ENCODE assay signal across 24 cellular contexts in genomic region chr20:17077030-17077429, GRCh38.
"Had no signal": no experiment of that assay in that cellular context is flagged by ENCODE, and none has a peak within 500 bp of the region (broad histone marks: within the 10 kb centered on the region; RNA-seq: fewer than 3 reads in every experiment).

No MANE protein-coding gene starts in this region.

- H3K4me1 Mint-ChIP-seq: activated CD4-positive, alpha-beta memory T cell treated with anti-CD3 and anti-CD28 coated beads, Interleukin-2, amount 10 ng/mL, durations not matched to agents 7 days and 5 days; activated CD4-positive, alpha-beta T cell treated with anti-CD3 and anti-CD28 coated beads, Interleukin-2, amount 10 ng/mL, durations not matched to agents 7 days and 5 days; activated naive CD8-positive, alpha-beta T cell treated with anti-CD3 and anti-CD28 coated beads, Interleukin-2, amount 10 ng/mL, durations not matched to agents 7 days and 5 days had no signal

- H3K27ac Mint-ChIP-seq: activated CD4-positive, alpha-beta memory T cell treated with anti-CD3 and anti-CD28 coated beads, Interleukin-2, amount 10 ng/mL, durations not matched to agents 7 days and 5 days; activated CD4-positive, alpha-beta T cell treated with anti-CD3 and anti-CD28 coated beads, Interleukin-2, amount 10 ng/mL, durations not matched to agents 7 days and 5 days; activated naive CD8-positive, alpha-beta T cell treated with anti-CD3 and anti-CD28 coated beads, Interleukin-2, amount 10 ng/mL, durations not matched to agents 7 days and 5 days had no signal

- H3K27me3 Mint-ChIP-seq: activated CD4-positive, alpha-beta memory T cell treated with anti-CD3 and anti-CD28 coated beads, Interleukin-2, amount 10 ng/mL, durations not matched to agents 7 days and 5 days; activated CD4-positive, alpha-beta T cell treated with anti-CD3 and anti-CD28 coated beads, Interleukin-2, amount 10 ng/mL, durations not matched to agents 7 days and 5 days; activated naive CD8-positive, alpha-beta T cell treated with anti-CD3 and anti-CD28 coated beads, Interleukin-2, amount 10 ng/mL, durations not matched to agents 7 days and 5 days had no signal

- DNase-seq: activated CD4-positive, alpha-beta memory T cell treated with anti-CD3 and anti-CD28 coated beads, Interleukin-2, amount 10 ng/mL, durations not matched to agents 7 days and 5 days; activated CD4-positive, alpha-beta T cell treated with anti-CD3 and anti-CD28 coated beads, Interleukin-2, amount 10 ng/mL, durations not matched to agents 7 days and 5 days; activated CD4-positive, CD25-positive, alpha-beta regulatory T cell; activated naive CD4-positive, alpha-beta T cell treated with anti-CD3 and anti-CD28 coated beads, Interleukin-2, amount 50 U/mL, for 16 hours; activated naive CD8-positive, alpha-beta T cell treated with anti-CD3 and anti-CD28 coated beads, Interleukin-2, amount 10 ng/mL, durations not matched to agents 7 days and 5 days; adrenal gland; anterior cingulate cortex; caudate nucleus; colonic mucosa; MG63; MV-4-11; NCI-H1694 treated with DMSO at 0.1 percent for 48 hours; NCI-H2029 treated with DMSO at 0.1 percent for 48 hours; NCI-H2171; NCI-H226; NCI-H774; NK-92 treated with Interleukin-12 subunit alpha and Interleukin-12 subunit beta, amount 100 ng/mL, for 24 hours; OCI-M1; RPMI8226; SJCRH30; SK-N-SH; T-helper 1 cell had no signal

- ATAC-seq: Panc1, Right ventricle myocardium inferior had no signal

- H3K9me3 Mint-ChIP-seq: activated naive CD8-positive, alpha-beta T cell treated with anti-CD3 and anti-CD28 coated beads, Interleukin-2, amount 10 ng/mL, durations not matched to agents 7 days and 5 days had no signal

- H3K36me3 Mint-ChIP-seq: activated naive CD8-positive, alpha-beta T cell treated with anti-CD3 and anti-CD28 coated beads, Interleukin-2, amount 10 ng/mL, durations not matched to agents 7 days and 5 days had no signal

- H3K4me3 Mint-ChIP-seq: activated CD4-positive, alpha-beta memory T cell treated with anti-CD3 and anti-CD28 coated beads, Interleukin-2, amount 10 ng/mL, durations not matched to agents 7 days and 5 days; activated CD4-positive, alpha-beta T cell treated with anti-CD3 and anti-CD28 coated beads, Interleukin-2, amount 10 ng/mL, durations not matched to agents 7 days and 5 days; activated naive CD8-positive, alpha-beta T cell treated with anti-CD3 and anti-CD28 coated beads, Interleukin-2, amount 10 ng/mL, durations not matched to agents 7 days and 5 days had no signal
